1 cellular context compared by ENCODE assay signal in the genomic region with DNA sequence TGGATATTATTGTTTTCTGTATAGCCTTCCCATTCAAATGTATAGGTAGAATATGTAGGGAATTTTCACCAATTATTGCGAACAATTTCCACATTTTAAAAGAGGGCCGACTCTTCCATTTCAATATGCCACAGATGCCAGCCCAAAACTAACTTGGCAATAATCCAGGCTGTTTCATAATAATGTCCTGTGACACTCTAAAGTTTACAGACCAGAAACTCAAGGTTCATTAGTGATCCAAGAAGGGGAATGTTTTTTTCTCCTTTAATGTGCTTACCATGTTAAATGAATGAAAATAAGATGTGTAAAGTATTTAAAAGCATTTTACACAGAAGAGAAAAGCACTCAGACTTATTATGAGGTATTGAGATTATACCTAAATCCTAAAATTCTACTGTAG.
TF ChIP-seq lines count a peak whose summit lies in the region.

No MANE protein-coding gene starts in this region.

TF ChIP-seq in HepG2, 621 proteins besides CTCF, POLR2A, EP300 and RAD21 (continued from another document):
- TF ChIP-seq, protein P1, sequence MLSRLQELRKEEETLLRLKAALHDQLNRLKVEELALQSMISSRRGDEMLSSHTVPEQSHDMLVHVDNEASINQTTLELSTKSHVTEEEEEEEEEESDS (CRISPR knock-in tag; IDR thresholded peaks at IDR 0.05; ENCODE audit: borderline replicate concordance) = no peak
- TF ChIP-seq, protein P2, sequence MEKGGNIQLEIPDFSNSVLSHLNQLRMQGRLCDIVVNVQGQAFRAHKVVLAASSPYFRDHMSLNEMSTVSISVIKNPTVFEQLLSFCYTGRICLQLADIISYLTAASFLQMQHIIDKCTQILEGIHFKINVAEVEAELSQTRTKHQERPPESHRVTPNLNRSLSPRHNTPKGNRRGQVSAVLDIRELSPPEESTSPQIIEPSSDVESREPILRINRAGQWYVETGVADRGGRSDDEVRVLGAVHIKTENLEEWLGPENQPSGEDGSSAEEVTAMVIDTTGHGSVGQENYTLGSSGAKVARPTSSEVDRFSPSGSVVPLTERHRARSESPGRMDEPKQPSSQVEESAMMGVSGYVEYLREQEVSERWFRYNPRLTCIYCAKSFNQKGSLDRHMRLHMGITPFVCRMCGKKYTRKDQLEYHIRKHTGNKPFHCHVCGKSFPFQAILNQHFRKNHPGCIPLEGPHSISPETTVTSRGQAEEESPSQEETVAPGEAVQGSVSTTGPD (CRISPR knock-in tag; IDR thresholded peaks at IDR 0.05) = no peak
- no peak for TF ChIP-seq FOSL1 (CRISPR knock-in tag; IDR thresholded peaks at IDR 0.05; ENCODE audit: borderline replicate concordance)
- no peak for TF ChIP-seq RXRA (CRISPR knock-in tag; IDR thresholded peaks at IDR 0.05)
- TF ChIP-seq DR1 (CRISPR knock-in tag; IDR thresholded peaks at IDR 0.05) = no peak
- no peak for TF ChIP-seq TOE1 (CRISPR knock-in tag; IDR thresholded peaks at IDR 0.05)
- TF ChIP-seq KAT2B (IDR thresholded peaks at IDR 0.05; ENCODE audit: borderline replicate concordance, low read depth, low read length) = no peak
- no peak for TF ChIP-seq ZNF207 (IDR thresholded peaks at IDR 0.05; ENCODE audit: borderline replicate concordance)
- TF ChIP-seq ZNF234 (CRISPR knock-in tag; conservative IDR thresholded peaks at IDR 0.05) = no peak
- TF ChIP-seq BRD4 (CRISPR knock-in tag; IDR thresholded peaks at IDR 0.05) = no peak
- TF ChIP-seq EEA1 (CRISPR knock-in tag; IDR thresholded peaks at IDR 0.05; ENCODE audit: borderline replicate concordance) = no peak
- TF ChIP-seq ZNF737 (CRISPR knock-in tag; IDR thresholded peaks at IDR 0.05; ENCODE audit: borderline replicate concordance) = no peak
- no peak for TF ChIP-seq ZNF567 (CRISPR knock-in tag; IDR thresholded peaks at IDR 0.05; ENCODE audit: borderline replicate concordance)
- TF ChIP-seq ZNF558 (CRISPR knock-in tag; IDR thresholded peaks at IDR 0.05; ENCODE audit: borderline replicate concordance) = no peak
- no peak for TF ChIP-seq ZNF34 (CRISPR knock-in tag; IDR thresholded peaks at IDR 0.05; ENCODE audit: borderline replicate concordance)
- no peak for TF ChIP-seq NFYC (CRISPR knock-in tag; IDR thresholded peaks at IDR 0.05)
TF ChIP-seq in HepG2: peak in this region for 0.
